In genomic region chr19:39435499-39436349, GRCh38 we compare ENCODE assay signal across 8 cellular contexts.
A peak's percentile ranks its signal among the peaks of the same experiment; 100 is the strongest.
DNase-seq lines count a peak whose midpoint lies in the region; ATAC-seq and TF ChIP-seq lines count a peak whose summit lies in the region.

Gene RPS16 (minus strand): TSS chr19:39435949. CDS start chr19:39435895, 54 bp downstream.

- ATAC-seq in GM19035 (IDR thresholded peaks at IDR 0.05; ENCODE audit: unreplicated experiment) (peak; percentile 81), HG03342 (IDR thresholded peaks at IDR 0.05; ENCODE audit: unreplicated experiment) (peak; percentile 69)

- no peak for TF ChIP-seq CTCF in AG09319 (IDR thresholded peaks at IDR 0.05; ENCODE audit: low read depth, low read length)

- DNase-seq in AG09319 (ENCODE audit: extremely low read depth, low read depth) (peak; percentile 94), NCI-H446 treated with DMSO at 0.1 percent for 48 hours (lab: John Stamatoyannopoulos, UW) (peak; percentile 98), islet precursor cell (peak; percentile 99)
- DNase-seq in activated CD4-positive, CD25-positive, alpha-beta regulatory T cell treated with anti-CD3 and anti-CD28 coated beads, Interleukin-2, amount 50 U/mL, for 16 hours (ENCODE audit: low read depth, low spot score): peak; percentile 99
- peak; percentile 98 for DNase-seq in central memory CD4-positive, alpha-beta T cell
- DNase-seq in stimulated activated CD4-positive, alpha-beta T cell treated with anti-CD3 and anti-CD28 coated beads, Interleukin-12 subunit alpha, Interleukin-12 subunit beta, amount 100 ng/mL, for 4 hours: peak; percentile 100

Comparison
In these comparisons a context has a peak if more than half of its experiments do, and no peak if none do; other contexts are left out.
1. Peak in every context shown above with its lines: DNase-seq and ATAC-seq.